Comparison of ENCODE assay signal across 19 cellular contexts in the genomic region with DNA sequence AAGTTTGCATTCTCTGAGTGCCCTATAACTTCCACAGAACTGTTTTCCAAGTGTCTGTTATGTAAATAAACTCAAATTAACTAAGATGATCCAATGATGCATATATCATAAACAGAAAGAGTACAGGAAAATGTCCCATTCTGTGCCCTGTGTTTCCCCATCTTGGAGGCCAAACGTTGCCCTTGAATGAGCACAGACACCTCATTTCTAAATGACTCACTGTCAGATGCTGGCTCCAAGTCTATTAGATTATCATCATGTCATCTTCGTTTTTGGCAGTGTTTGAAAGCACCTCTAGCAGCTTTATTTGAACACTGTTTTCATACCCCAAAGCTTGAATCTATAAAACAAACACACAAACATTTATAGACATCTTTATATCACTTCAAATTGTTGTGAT.
"Had no signal": no experiment of that assay in that cellular context is flagged by ENCODE, and none has a peak within 500 bp of the region (broad histone marks: within the 10 kb centered on the region; RNA-seq: fewer than 3 reads in every experiment).

No MANE protein-coding gene starts in this region.

- ATAC-seq: activated CD8-positive, alpha-beta T cell treated with anti-CD3 and anti-CD28 coated beads, Interleukin-2, amount 10 ng/mL, durations not matched to agents 7 days and 5 days; activated naive CD8-positive, alpha-beta T cell treated with anti-CD3 and anti-CD28 coated beads, Interleukin-2, amount 50 U/mL, for 24 hours; activated T-cell treated with anti-CD3 and anti-CD28 coated beads, Interleukin-2, amount 50 U/mL, for 4 hours; left lobe of liver; stimulated activated naive B cell treated with anti-CD40 and anti-IgM and Interleukin-4, amounts not matched to agents 10 μg/mL and 1 μg/mL and 100 μg/mL, for 72 hours; T-cell; upper lobe of right lung had no signal

- DNase-seq: activated CD4-positive, alpha-beta T cell treated with anti-CD3 and anti-CD28 coated beads, Interleukin-2, amount 10 ng/mL, durations not matched to agents 7 days and 5 days; activated CD4-positive, CD25-positive, alpha-beta regulatory T cell; activated CD8-positive, alpha-beta T cell treated with anti-CD3 and anti-CD28 coated beads, Interleukin-2, amount 10 ng/mL, durations not matched to agents 7 days and 5 days; activated naive CD4-positive, alpha-beta T cell treated with anti-CD3 and anti-CD28 coated beads, Interleukin-2, amount 10 ng/mL, durations not matched to agents 7 days and 5 days; activated naive CD8-positive, alpha-beta T cell treated with anti-CD3 and anti-CD28 coated beads, Interleukin-2, amount 50 U/mL, for 24 hours; activated T-cell treated with anti-CD3 and anti-CD28 coated beads, Interleukin-2, amount 50 U/mL, for 4 hours; aorta; brain microvascular endothelial cell; glutamatergic neuron; hippocampal formation; islet precursor cell; stimulated activated naive B cell treated with anti-CD40 and anti-IgM and Interleukin-4, amounts not matched to agents 10 μg/mL and 1 μg/mL and 100 μg/mL, for 72 hours; T-cell; upper lobe of right lung had no signal

- H3K4me3 ChIP-seq: coronary artery, esophagus muscularis mucosa, lung, thoracic aorta, upper lobe of right lung had no signal
